Comparison of ENCODE assay signal across 19 cellular contexts in genomic region chr11:17347676-17348075, GRCh38. TPM values are rescaled to one million over a fixed set of nuclear protein-coding genes. Genes with fewer than 3 reads are reported as not detected.
"Had no signal": no experiment of that assay in that cellular context is flagged by ENCODE, and none has a peak within 500 bp of the region (broad histone marks: within the 10 kb centered on the region; RNA-seq: fewer than 3 reads in every experiment).

No MANE protein-coding gene starts in this region.

- H3K4me3 ChIP-seq: MG63 had no signal

- DNase-seq: KBM-7, MG63, NCI-H1092 treated with DMSO at 0.1 percent for 48 hours, NCI-H1436, NCI-H187, NCI-H2029, NCI-H2081 treated with DMSO at 0.1 percent for 48 hours, NCI-H2171, NCI-H226, NCI-H446, NCI-H510A, NCI-H524 treated with DMSO at 0.1 percent for 48 hours, NCI-H69, NCI-H774, SHP77, SK-N-SH, SW 1271 had no signal

- H3K36me3 ChIP-seq: MG63 had no signal

- H3K27ac ChIP-seq: RWPE1 had no signal

- H3K9ac ChIP-seq: SK-N-SH had no signal

- H3K4me2 ChIP-seq: SK-N-SH had no signal

- H3K9me3 ChIP-seq: MG63, SK-N-SH had no signal

- H3K27me3 ChIP-seq: MG63 had no signal

RNA-seq across cellular contexts. Expression of gene KCNJ11, which starts 40.8 kb away (rescaled TPM):
- total RNA-seq: SK-MEL-5 had no signal
